ENCODE assay signal across 11 cellular contexts in genomic region chr19:55553217-55554182, GRCh38. TPM values are rescaled to one million over a fixed set of nuclear protein-coding genes. Genes with fewer than 3 reads are reported as not detected.
DNase-seq lines count a peak whose midpoint lies in the region; ATAC-seq lines count a peak whose summit lies in the region.
"Had no signal": no experiment of that assay in that cellular context is flagged by ENCODE, and none has a peak within 500 bp of the region (broad histone marks: within the 10 kb centered on the region; RNA-seq: fewer than 3 reads in every experiment).

No MANE protein-coding gene starts in this region.

- no peak overlapping the region for H2AK5ac ChIP-seq in neuronal stem cell (ENCODE audit: low read depth, low read length)

- no peak overlapping the region for H3K9ac ChIP-seq in neuronal stem cell (ENCODE audit: low read depth, low read length, poor library complexity)

- H3K4me1 ChIP-seq in neuronal stem cell (ENCODE audit: control insufficient read depth in 2 of 2, insufficient read depth in 1 of 2, low read depth in 1 of 2, low read length in 2 of 2): peaks cover 17 to 24% of the 10 kb centered on the region in 2 donors

- WGBS in neuronal stem cell (ENCODE audit: extremely low coverage in 2 of 2, insufficient read length in 2 of 2, insufficient replicate concordance in 1 of 2), 2 donors: no CpG with 5 or more reads among the region's 13 CpGs

- no peak overlapping the region for H4K8ac ChIP-seq in neuronal stem cell (ENCODE audit: low read depth, low read length)

- H3K4me2 ChIP-seq in neuronal stem cell (ENCODE audit: insufficient read depth, low read length, poor library complexity, severe bottlenecking): no peak overlapping the region

- H3K18ac ChIP-seq in neuronal stem cell (ENCODE audit: low read length): no peak overlapping the region

- H3K4me3 ChIP-seq in neuronal stem cell (ENCODE audit: low read length in 2 of 2): no peak overlapping the region
- H3K4me3 ChIP-seq: pancreas had no signal

- no peak overlapping the region for H3K14ac ChIP-seq in neuronal stem cell (ENCODE audit: low read length)

- H2BK5ac ChIP-seq in neuronal stem cell (ENCODE audit: low read length): no peak overlapping the region

- H2BK15ac ChIP-seq in neuronal stem cell (ENCODE audit: low read length): no peak overlapping the region

- no peak overlapping the region for H3K23ac ChIP-seq in neuronal stem cell (ENCODE audit: low read depth, low read length, poor library complexity)

- no peak overlapping the region for H2BK12ac ChIP-seq in neuronal stem cell (ENCODE audit: low read length)

- no peak overlapping the region for H2BK120ac ChIP-seq in neuronal stem cell (ENCODE audit: low read depth, low read length)

- H3K9me3 ChIP-seq in neuronal stem cell (replicated peaks in 1 of 2; ENCODE audit: control insufficient read depth in 2 of 2, insufficient read depth in 1 of 2, low read depth in 1 of 2, low read length in 2 of 2): no peaks in the 10 kb centered on the region
- H3K9me3 ChIP-seq: pancreas had no signal

- no peaks in the 10 kb centered on the region for H3K36me3 ChIP-seq in neuronal stem cell (replicated peaks in 1 of 2; ENCODE audit: control insufficient read depth in 2 of 2, insufficient read depth in 2 of 2, low read length in 2 of 2)
- H3K36me3 ChIP-seq: pancreas had no signal

- H4K91ac ChIP-seq in neuronal stem cell (ENCODE audit: low read depth, low read length, poor library complexity): no peak overlapping the region

- no peak for ATAC-seq in HG03159 (IDR thresholded peaks at IDR 0.05; ENCODE audit: unreplicated experiment)
- ATAC-seq: activated CD8-positive, alpha-beta T cell treated with anti-CD3 and anti-CD28 coated beads, Interleukin-2, amount 10 ng/mL, durations not matched to agents 7 days and 5 days; left ventricle myocardium superior; stimulated activated naive CD8-positive, alpha-beta T cell treated with anti-CD3 and anti-CD28 coated beads, Interleukin-15, amount 100 ng/mL, for 72 hours; T-helper 17 cell had no signal

- no peak overlapping the region for H3K27ac ChIP-seq in neuronal stem cell (replicated peaks; ENCODE audit: low read length)
- H3K27ac ChIP-seq: pancreas had no signal

- H3K4ac ChIP-seq in neuronal stem cell (ENCODE audit: low read length): no peak overlapping the region

- no peaks in the 10 kb centered on the region for H3K79me1 ChIP-seq in neuronal stem cell (ENCODE audit: low read depth, low read length)

- DNase-seq in NCI-H226: peak; percentile 81
- DNase-seq in neuronal stem cell (ENCODE audit: low spot score): no peak
- no peak for DNase-seq in kidney tubule cell (ENCODE audit: low spot score)
- DNase-seq: activated CD8-positive, alpha-beta T cell treated with anti-CD3 and anti-CD28 coated beads, Interleukin-2, amount 10 ng/mL, durations not matched to agents 7 days and 5 days; effector CD4-positive, alpha-beta T cell; left ventricle myocardium superior; pancreas; stimulated activated CD4-positive, alpha-beta T cell treated with anti-CD3 and anti-CD28 coated beads, Interleukin-2, amount 100 ng/mL, for 24 hours; stimulated activated naive CD8-positive, alpha-beta T cell treated with anti-CD3 and anti-CD28 coated beads, Interleukin-15, amount 100 ng/mL, for 72 hours; T-helper 17 cell had no signal

- H3K27me3 ChIP-seq in neuronal stem cell (ENCODE audit: control insufficient read depth in 3 of 3, insufficient read depth in 3 of 3, low read depth in 1 of 3, low read length in 3 of 3): no peaks in the 10 kb centered on the region
- H3K27me3 ChIP-seq: pancreas had no signal

- peak overlapping the region; percentile 38 for H2AFZ ChIP-seq in neuronal stem cell (ENCODE audit: low read length)

RNA-seq across cellular contexts. Expression of gene SBK3, which starts 8.2 kb away (rescaled TPM):
- 4.0 TPM for polyA plus RNA-seq in neuronal stem cell (2013, experiment 1 of 2)
- polyA plus RNA-seq in neuronal stem cell (2013, experiment 2 of 2): 4.2 TPM

RNA-seq across cellular contexts. Expression of gene SBK2, which starts 16.6 kb away (rescaled TPM):
- polyA plus RNA-seq in neuronal stem cell (2013, experiment 1 of 2): 4.6 TPM
- polyA plus RNA-seq in neuronal stem cell (2013, experiment 2 of 2): 4.6 TPM

RNA-seq across cellular contexts. Expression of gene ZNF579, which starts 27.1 kb away (rescaled TPM):
- polyA plus RNA-seq in neuronal stem cell (2013, experiment 1 of 2): 34.7 TPM
- 32.1 TPM for polyA plus RNA-seq in neuronal stem cell (2013, experiment 2 of 2)

RNA-seq across cellular contexts. Expression of gene FIZ1, which starts 45.8 kb away (rescaled TPM):
- 19.2 TPM for polyA plus RNA-seq in neuronal stem cell (2013, experiment 1 of 2)
- 18.4 TPM for polyA plus RNA-seq in neuronal stem cell (2013, experiment 2 of 2)

RNA-seq across cellular contexts. Expression of gene ZNF524, which starts 46.6 kb away (rescaled TPM):
- 3.1 TPM for polyA plus RNA-seq in neuronal stem cell (2013, experiment 1 of 2)
- 3.8 TPM for polyA plus RNA-seq in neuronal stem cell (2013, experiment 2 of 2)
